8 cellular contexts compared by ENCODE assay signal in the genomic region with DNA sequence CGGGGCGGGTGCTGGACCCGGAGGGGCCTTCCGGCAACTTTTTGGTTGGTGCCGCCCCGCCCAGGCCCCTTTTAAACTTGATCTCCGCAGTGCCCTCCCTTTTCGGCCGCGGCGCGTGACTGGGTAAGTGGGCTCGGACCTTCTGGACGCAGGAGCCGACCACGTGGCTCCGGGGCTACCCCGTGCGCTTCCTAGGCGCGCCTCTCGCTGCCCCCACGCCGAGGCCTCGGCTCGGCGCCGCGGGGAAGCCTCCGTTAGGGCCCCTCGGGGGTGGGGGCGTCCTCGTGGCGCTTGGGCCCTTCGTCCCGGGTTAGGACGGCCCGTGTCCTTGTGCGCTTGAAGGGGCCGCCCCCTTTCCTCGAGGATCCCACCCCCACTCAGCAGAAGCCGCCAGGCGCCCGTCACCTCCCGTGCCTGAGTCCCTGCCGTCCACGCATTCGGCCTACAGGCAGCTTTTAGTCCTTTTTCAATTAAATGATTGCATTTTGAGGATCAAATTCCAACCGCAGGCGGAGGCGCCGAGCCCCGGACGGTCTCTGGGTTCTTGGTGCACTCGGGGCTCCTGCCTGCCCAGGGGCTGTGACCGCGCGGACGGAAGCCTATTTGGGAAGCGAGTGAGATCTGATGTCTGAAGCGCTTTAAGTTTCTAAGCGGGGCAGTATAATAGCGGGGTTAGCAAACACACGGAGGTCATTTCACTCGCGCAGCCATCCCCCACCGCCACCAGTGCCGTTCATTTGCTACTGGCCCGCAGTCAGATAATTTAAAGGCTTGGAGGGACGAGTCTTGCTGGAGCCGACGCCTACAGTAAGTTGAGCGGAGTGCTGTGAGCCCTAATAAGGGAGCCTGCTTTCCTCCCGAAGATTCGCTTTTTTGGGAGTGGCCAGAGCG. TPM values are rescaled to one million over a fixed set of nuclear protein-coding genes. Genes with fewer than 3 reads are reported as not detected.
DNase-seq lines count a peak whose midpoint lies in the region; ATAC-seq and TF ChIP-seq lines count a peak whose summit lies in the region.

No MANE protein-coding gene starts in this region.

- H3K27me3 ChIP-seq in right lobe of liver = no peaks in the 10 kb centered on the region

- peak; percentile 93 for TF ChIP-seq POLR2A in GM18505 (IDR thresholded peaks at IDR 0.05; ENCODE audit: borderline replicate concordance, extremely low read depth, insufficient read depth, insufficient read length)
- peak; percentile 64 for TF ChIP-seq POLR2A in right lobe of liver (IDR thresholded peaks at IDR 0.05)

- H3K4me1 Mint-ChIP-seq in activated CD4-positive, alpha-beta T cell treated with anti-CD3 and anti-CD28 coated beads for 36 hours = peaks cover 34% of the 10 kb centered on the region

- intact Hi-C loops in activated CD4-positive, alpha-beta T cell treated with anti-CD3 and anti-CD28 coated beads for 36 hours (cut with DNase I, micrococcal nuclease) = loop anchor here (1.0 to 10.0 kb wide), 13 partner anchors 30 to 740 kb away; partner anchors contain the start of genes HYCC1 (in 2 of the 2), TOMM7 (in 2 of the 2), CCDC126 (in 1 of the 2) and KLHL7 (in 1 of the 2)
- intact Hi-C loops in right lobe of liver (cut with DNase I) = no loop called here

- H3K36me3 ChIP-seq in right lobe of liver = peaks cover 0 to 11% (median 0%) of the 10 kb centered on the region in 4 donors

- ATAC-seq in GM18505 (IDR thresholded peaks at IDR 0.05; ENCODE audit: unreplicated experiment) (peak; percentile 79), HG02938 (IDR thresholded peaks at IDR 0.05; ENCODE audit: unreplicated experiment) (peak; percentile 75), right lobe of liver (peak; percentile 86 to 93 (median 90))
- ATAC-seq in activated CD4-positive, alpha-beta T cell treated with anti-CD3 and anti-CD28 coated beads for 36 hours = peak; percentile 74

- CTCF ChIA-PET in activated CD4-positive, alpha-beta T cell treated with anti-CD3 and anti-CD28 coated beads for 36 hours (lab: Charles Lee) = interaction anchor here (1.1 to 3.5 kb wide), 5 partner anchors 13 to 202 kb away, joined by 3 to 26 read pairs (median 5); no protein-coding TSS in a partner anchor

- POLR2A ChIA-PET in activated CD4-positive, alpha-beta T cell treated with anti-CD3 and anti-CD28 coated beads for 36 hours (lab: Charles Lee) = no interaction called here

- H3K9me3 ChIP-seq in right lobe of liver = no peaks in the 10 kb centered on the region

- no peaks in the 10 kb centered on the region for H3K9me3 Mint-ChIP-seq in activated CD4-positive, alpha-beta T cell treated with anti-CD3 and anti-CD28 coated beads for 36 hours (ENCODE audit: low read depth)

- DNase-seq in 8988T = peak; percentile 78
- DNase-seq in NCI-H2171 treated with DMSO at 0.1 percent for 48 hours (lab: John Stamatoyannopoulos, UW) = peak; percentile 55
- DNase-seq in activated CD4-positive, alpha-beta T cell treated with anti-CD3 and anti-CD28 coated beads for 36 hours = peak; percentile 89
- DNase-seq in dedifferentiated amniotic fluid mesenchymal stem cell (ENCODE audit: extremely low spot score) = peak; percentile 78
- DNase-seq in right lobe of liver = peak; percentile 80 to 90 (median 90)
- peak; percentile 65 to 81 for DNase-seq in stimulated activated CD4-positive, alpha-beta T cell treated with anti-CD3 and anti-CD28 coated beads, Interleukin-4, amount 100 ng/mL, for 48 hours (ENCODE audit: low read depth in 2 of 2)

- peaks cover 2% of the 10 kb centered on the region for H3K27me3 Mint-ChIP-seq in activated CD4-positive, alpha-beta T cell treated with anti-CD3 and anti-CD28 coated beads for 36 hours

- H3K27ac Mint-ChIP-seq in activated CD4-positive, alpha-beta T cell treated with anti-CD3 and anti-CD28 coated beads for 36 hours = peak overlapping the region; percentile 92

- peaks cover 46% of the 10 kb centered on the region for H3K36me3 Mint-ChIP-seq in activated CD4-positive, alpha-beta T cell treated with anti-CD3 and anti-CD28 coated beads for 36 hours (ENCODE audit: low read depth)

- TF ChIP-seq CTCF in right lobe of liver (IDR thresholded peaks at IDR 0.05) = peak in 3 of 4 donors; percentile 84 to 89 (median 86)

- peak overlapping the region; percentile 83 to 96 (median 95) for H3K27ac ChIP-seq in right lobe of liver

- 0% methylated on average over 16 of the region's 76 CpGs for WGBS in right lobe of liver (ENCODE audit: insufficient coverage, low coverage, low lambda C conversion rate, missing lambda C conversion rate)

- peak overlapping the region; percentile 83 to 90 (median 87) for H3K4me3 ChIP-seq in right lobe of liver

- peak overlapping the region; percentile 92 for H3K4me3 Mint-ChIP-seq in activated CD4-positive, alpha-beta T cell treated with anti-CD3 and anti-CD28 coated beads for 36 hours

- H3K4me1 ChIP-seq in right lobe of liver = peaks cover 0 to 7% (median 0%) of the 10 kb centered on the region in 4 donors

RNA-seq across cellular contexts. Expression of gene TOMM7, which starts 31.8 kb away (rescaled TPM):
- total RNA-seq in activated CD4-positive, alpha-beta T cell treated with anti-CD3 and anti-CD28 coated beads for 36 hours = 100 to 1,000 TPM in 1 of 2 experiments, 10 to 100 TPM in 1; 73.7 to 254 TPM
- 100 to 1,000 TPM in 3 of 6 experiments, 10 to 100 TPM in 3; 25.9 to 180 (median 102) TPM for total RNA-seq in right lobe of liver

Comparison
In these comparisons a context has a peak if more than half of its experiments do, and no peak if none do; other contexts are left out.
1. Peak in every context shown above with its lines: DNase-seq, ATAC-seq, H3K4me3 ChIP-seq and H3K27ac ChIP-seq.
2. intact Hi-C loops: an anchor here in activated CD4-positive, alpha-beta T cell treated with anti-CD3 and anti-CD28 coated beads for 36 hours (1.0 to 10.0 kb wide); none called in right lobe of liver.